In genomic region chr1:168640184-168640583, GRCh38 we compare ENCODE assay signal across 19 cellular contexts.
DNase-seq lines count a peak whose midpoint lies in the region; ATAC-seq and TF ChIP-seq lines count a peak whose summit lies in the region.
"Had no signal": no experiment of that assay in that cellular context is flagged by ENCODE, and none has a peak within 500 bp of the region (broad histone marks: within the 10 kb centered on the region; RNA-seq: fewer than 3 reads in every experiment).

No MANE protein-coding gene starts in this region.

- no peak for TF ChIP-seq RAD21 in IMR-90 (IDR thresholded peaks at IDR 0.05; ENCODE audit: low read length)

- no peak for DNase-seq in activated naive CD8-positive, alpha-beta T cell treated with anti-CD3 and anti-CD28 coated beads, Interleukin-2, amount 50 U/mL, for 24 hours
- DNase-seq in activated naive CD8-positive, alpha-beta T cell treated with anti-CD3 and anti-CD28 coated beads for 36 hours: no peak
- DNase-seq in stimulated activated naive CD8-positive, alpha-beta T cell treated with anti-CD3 and anti-CD28 coated beads, Interleukin-15, Interleukin-2, amounts not matched to agents 100 U/mL and 50 U/mL, for 24 hours: no peak
- DNase-seq in stimulated activated naive CD8-positive, alpha-beta T cell treated with anti-CD3 and anti-CD28 coated beads, Interleukin-15, amount 100 ng/mL, for 72 hours: no peak
- DNase-seq in IMR-90: no peak
- no peak for DNase-seq in uterus
- DNase-seq: ACHN; BE2C; C1 segment of cervical spinal cord; CD4-positive, alpha-beta memory T cell; CD4-positive, CD25-positive, alpha-beta regulatory T cell; CD8-positive, alpha-beta memory T cell; COR-L47; DMS79 treated with DMSO at 0.1 percent for 48 hours; GF-D8 had no signal

- H3K27me3 ChIP-seq in IMR-90 (ENCODE audit: control insufficient read depth, insufficient read depth, low read length): no peaks in the 10 kb centered on the region
- H3K27me3 ChIP-seq in uterus: no peaks in the 10 kb centered on the region
- H3K27me3 ChIP-seq: BE2C, BLaER1 had no signal

- no peak overlapping the region for H4K5ac ChIP-seq in IMR-90 (ENCODE audit: low read depth, low read length)

- in situ Hi-C loops in IMR-90 (cut with MboI; ENCODE audit: low sequenced_read_pairs): no loop called here

- dilution Hi-C loops in IMR-90 (cut with HindIII; ENCODE audit: low sequenced_read_pairs, unreplicated experiment): no loop called here

- H3K4ac ChIP-seq in IMR-90 (ENCODE audit: low read depth, low read length): no peak overlapping the region

- H3K4me3 ChIP-seq in IMR-90 (ENCODE audit: insufficient read depth, low read depth, low read length) (no peak overlapping the region), uterus (no peak overlapping the region)
- H3K4me3 ChIP-seq: BLaER1 had no signal

- no peak overlapping the region for H3K14ac ChIP-seq in IMR-90 (replicated peaks; ENCODE audit: low read depth, low read length)

- no peak overlapping the region for H3K18ac ChIP-seq in IMR-90 (ENCODE audit: low read depth, low read length)

- TF ChIP-seq POLR2A in IMR-90 (IDR thresholded peaks at IDR 0.05; ENCODE audit: low read depth, low read length): no peak
- TF ChIP-seq POLR2A in uterus (IDR thresholded peaks at IDR 0.05): no peak

- H3K27ac ChIP-seq in IMR-90 (ENCODE audit: insufficient read depth, low read length) (no peak overlapping the region), uterus (no peak overlapping the region)
- H3K27ac ChIP-seq: 22Rv1, BLaER1 had no signal

- H3K9ac ChIP-seq in IMR-90 (ENCODE audit: low read depth, low read length): no peak overlapping the region
- H3K9ac ChIP-seq: BLaER1 had no signal

- H3K36me3 Mint-ChIP-seq in activated naive CD8-positive, alpha-beta T cell treated with anti-CD3 and anti-CD28 coated beads, Interleukin-2, amount 50 U/mL, for 24 hours (ENCODE audit: low read depth): no peaks in the 10 kb centered on the region
- no peaks in the 10 kb centered on the region for H3K36me3 Mint-ChIP-seq in activated naive CD8-positive, alpha-beta T cell treated with anti-CD3 and anti-CD28 coated beads for 36 hours
- H3K36me3 Mint-ChIP-seq: CD14-positive monocyte; CD4-positive, alpha-beta memory T cell; CD4-positive, CD25-positive, alpha-beta regulatory T cell; CD8-positive, alpha-beta memory T cell had no signal

- no peak overlapping the region for H3K4me2 ChIP-seq in IMR-90 (ENCODE audit: low read depth, low read length)
- H3K4me2 ChIP-seq: BLaER1 had no signal

- H2BK120ac ChIP-seq in IMR-90 (ENCODE audit: low read depth, low read length): no peak overlapping the region

- H3K9me3 ChIP-seq in IMR-90 (ENCODE audit: control insufficient read depth, insufficient read depth, low read length): no peaks in the 10 kb centered on the region
- no peaks in the 10 kb centered on the region for H3K9me3 ChIP-seq in uterus
- H3K9me3 ChIP-seq: BE2C, BLaER1 had no signal

- no peak overlapping the region for H4K91ac ChIP-seq in IMR-90 (ENCODE audit: insufficient read depth, low read depth, low read length)

- WGBS in IMR-90 (ENCODE audit: extremely low coverage in 2 of 2, insufficient read length in 1 of 2), 2 experiments: no CpG with 5 or more reads among the region's 1 CpG

- H2AFZ ChIP-seq in IMR-90 (replicated peaks; ENCODE audit: low read length, poor library complexity): no peak overlapping the region

- H2BK20ac ChIP-seq in IMR-90 (ENCODE audit: low read depth, low read length): no peak overlapping the region

- intact Hi-C loops in IMR-90 (cut with micrococcal nuclease) (no loop called here), uterus (cut with DNase I; ENCODE audit: low total_unique reads) (no loop called here)

- POLR2A ChIA-PET in IMR-90 (lab: Charles Lee; ENCODE audit: unreplicated experiment): no interaction called here

- no peak overlapping the region for H2BK5ac ChIP-seq in IMR-90 (ENCODE audit: low read depth, low read length, poor library complexity, severe bottlenecking)

- no peak overlapping the region for H3K4me3 Mint-ChIP-seq in activated naive CD8-positive, alpha-beta T cell treated with anti-CD3 and anti-CD28 coated beads, Interleukin-2, amount 50 U/mL, for 24 hours
- no peak overlapping the region for H3K4me3 Mint-ChIP-seq in activated naive CD8-positive, alpha-beta T cell treated with anti-CD3 and anti-CD28 coated beads for 36 hours
- no peak overlapping the region for H3K4me3 Mint-ChIP-seq in stimulated activated naive CD8-positive, alpha-beta T cell treated with anti-CD3 and anti-CD28 coated beads, Interleukin-15, amount 100 ng/mL, for 72 hours
- H3K4me3 Mint-ChIP-seq: CD14-positive monocyte; CD4-positive, alpha-beta memory T cell; CD4-positive, CD25-positive, alpha-beta regulatory T cell; CD8-positive, alpha-beta memory T cell had no signal

- no peak overlapping the region for H2BK15ac ChIP-seq in IMR-90 (ENCODE audit: low read depth, low read length)

- no peak overlapping the region for H2AK9ac ChIP-seq in IMR-90 (replicated peaks; ENCODE audit: low read depth, low read length, poor library complexity)

- no peak overlapping the region for H2AK5ac ChIP-seq in IMR-90 (ENCODE audit: low read depth, low read length)

- H3K36me3 ChIP-seq in IMR-90 (ENCODE audit: control insufficient read depth, insufficient read depth, low read length): no peaks in the 10 kb centered on the region
- H3K36me3 ChIP-seq in uterus: no peaks in the 10 kb centered on the region
- H3K36me3 ChIP-seq: BE2C, BLaER1 had no signal

- no peak for ATAC-seq in activated naive CD8-positive, alpha-beta T cell treated with anti-CD3 and anti-CD28 coated beads, Interleukin-2, amount 50 U/mL, for 24 hours
- ATAC-seq in stimulated activated naive CD8-positive, alpha-beta T cell treated with anti-CD3 and anti-CD28 coated beads, Interleukin-15, Interleukin-2, amounts not matched to agents 100 U/mL and 50 U/mL, for 24 hours: peak; percentile 49
- no peak for ATAC-seq in stimulated activated naive CD8-positive, alpha-beta T cell treated with anti-CD3 and anti-CD28 coated beads, Interleukin-15, amount 100 ng/mL, for 72 hours
- ATAC-seq in IMR-90 (ENCODE audit: low read depth): no peak
- no peak for ATAC-seq in GM21717 (IDR thresholded peaks at IDR 0.05; ENCODE audit: unreplicated experiment)

- H4K8ac ChIP-seq in IMR-90 (ENCODE audit: low read depth in 2 of 2, low read length in 2 of 2): no peak overlapping the region

- TF ChIP-seq CTCF in IMR-90 (conservative IDR thresholded peaks at IDR 0.05; ENCODE audit: low read depth, low read length) (no peak), uterus (IDR thresholded peaks at IDR 0.05) (no peak)

- CTCF ChIA-PET in IMR-90 (lab: Yijun Ruan, JAX): no interaction called here

- no peaks in the 10 kb centered on the region for H3K9me3 Mint-ChIP-seq in activated naive CD8-positive, alpha-beta T cell treated with anti-CD3 and anti-CD28 coated beads, Interleukin-2, amount 50 U/mL, for 24 hours
- H3K9me3 Mint-ChIP-seq in activated naive CD8-positive, alpha-beta T cell treated with anti-CD3 and anti-CD28 coated beads for 36 hours: no peaks in the 10 kb centered on the region
- H3K9me3 Mint-ChIP-seq in stimulated activated naive CD8-positive, alpha-beta T cell treated with anti-CD3 and anti-CD28 coated beads, Interleukin-15, amount 100 ng/mL, for 72 hours: peaks cover 0 to 12% of the 10 kb centered on the region in 2 donors
- H3K9me3 Mint-ChIP-seq: CD4-positive, CD25-positive, alpha-beta regulatory T cell; CD8-positive, alpha-beta memory T cell had no signal

- no TSS peak for BruUV-seq in IMR-90 (replicated peaks; lab: Mats Ljungman, UMichigan)

- peaks cover 8% of the 10 kb centered on the region for H3K4me1 Mint-ChIP-seq in activated naive CD8-positive, alpha-beta T cell treated with anti-CD3 and anti-CD28 coated beads, Interleukin-2, amount 50 U/mL, for 24 hours
- H3K4me1 Mint-ChIP-seq in activated naive CD8-positive, alpha-beta T cell treated with anti-CD3 and anti-CD28 coated beads for 36 hours: no peaks in the 10 kb centered on the region
- H3K4me1 Mint-ChIP-seq in stimulated activated naive CD8-positive, alpha-beta T cell treated with anti-CD3 and anti-CD28 coated beads, Interleukin-15, amount 100 ng/mL, for 72 hours: no peaks in the 10 kb centered on the region
- H3K4me1 Mint-ChIP-seq: CD4-positive, alpha-beta memory T cell; CD4-positive, CD25-positive, alpha-beta regulatory T cell; CD8-positive, alpha-beta memory T cell had no signal

- peak overlapping the region; percentile 17 for H3K27ac Mint-ChIP-seq in activated naive CD8-positive, alpha-beta T cell treated with anti-CD3 and anti-CD28 coated beads, Interleukin-2, amount 50 U/mL, for 24 hours
- H3K27ac Mint-ChIP-seq in activated naive CD8-positive, alpha-beta T cell treated with anti-CD3 and anti-CD28 coated beads for 36 hours: no peak overlapping the region
- no peak overlapping the region for H3K27ac Mint-ChIP-seq in stimulated activated naive CD8-positive, alpha-beta T cell treated with anti-CD3 and anti-CD28 coated beads, Interleukin-15, amount 100 ng/mL, for 72 hours
- H3K27ac Mint-ChIP-seq: CD14-positive monocyte; CD4-positive, alpha-beta memory T cell; CD4-positive, CD25-positive, alpha-beta regulatory T cell; CD8-positive, alpha-beta memory T cell had no signal

- H3K79me1 ChIP-seq in IMR-90 (ENCODE audit: low read depth in 1 of 2, low read length in 2 of 2): no peaks in the 10 kb centered on the region

- no peaks in the 10 kb centered on the region for H3K4me1 ChIP-seq in IMR-90 (ENCODE audit: control insufficient read depth, insufficient read depth, low read length)
- peaks cover 0 to 6% of the 10 kb centered on the region in 2 donors for H3K4me1 ChIP-seq in uterus
- H3K4me1 ChIP-seq: BLaER1 had no signal

- H3K23ac ChIP-seq in IMR-90 (ENCODE audit: low read depth, low read length): no peak overlapping the region

- no peaks in the 10 kb centered on the region for H3K9me1 ChIP-seq in IMR-90 (ENCODE audit: insufficient read depth, low read length)

- no peak overlapping the region for H3K56ac ChIP-seq in IMR-90 (ENCODE audit: extremely low read depth, insufficient read depth, low read length)

- no peaks in the 10 kb centered on the region for H4K20me1 ChIP-seq in IMR-90 (ENCODE audit: insufficient read depth, low read length)
- H4K20me1 ChIP-seq: BLaER1 had no signal

- H3K27me3 Mint-ChIP-seq in activated naive CD8-positive, alpha-beta T cell treated with anti-CD3 and anti-CD28 coated beads, Interleukin-2, amount 50 U/mL, for 24 hours: peaks cover 2% of the 10 kb centered on the region
- peaks cover 5% of the 10 kb centered on the region for H3K27me3 Mint-ChIP-seq in activated naive CD8-positive, alpha-beta T cell treated with anti-CD3 and anti-CD28 coated beads for 36 hours
- H3K27me3 Mint-ChIP-seq in stimulated activated naive CD8-positive, alpha-beta T cell treated with anti-CD3 and anti-CD28 coated beads, Interleukin-15, amount 100 ng/mL, for 72 hours: no peaks in the 10 kb centered on the region

TF ChIP-seq in IMR-90, 13 proteins besides CTCF, POLR2A, EP300 and RAD21:
- TF ChIP-seq MAFK (IDR thresholded peaks at IDR 0.05; ENCODE audit: low read depth, low read length): peak; percentile 22; the same call in 1 of the 2 replicates
- no peak for TF ChIP-seq CHD1 (IDR thresholded peaks at IDR 0.05; ENCODE audit: low read depth, low read length)
